In the genomic region with DNA sequence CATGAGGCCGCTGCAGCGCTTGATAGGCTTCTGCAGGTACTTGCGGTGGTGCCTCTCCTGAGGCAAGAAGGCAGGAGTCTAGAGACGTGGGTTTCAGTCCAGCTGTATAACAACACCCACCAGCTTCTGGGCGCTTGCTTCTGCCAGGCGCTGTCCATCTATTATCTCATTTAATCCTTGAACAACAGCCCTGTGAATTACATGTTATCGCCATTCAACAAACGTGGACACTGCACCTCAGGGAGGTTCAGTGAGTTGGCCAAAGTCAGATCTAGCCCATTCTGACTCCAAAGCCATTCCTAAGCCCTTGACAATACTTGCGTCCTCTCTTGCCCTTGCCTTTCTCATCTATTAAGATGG, we compare ENCODE assay signal across 8 cellular contexts. TPM values are rescaled to one million over a fixed set of nuclear protein-coding genes. Genes with fewer than 3 reads are reported as not detected.
DNase-seq lines count a peak whose midpoint lies in the region; ATAC-seq and TF ChIP-seq lines count a peak whose summit lies in the region.

No MANE protein-coding gene starts in this region.

- no peaks in the 10 kb centered on the region for H3K9me3 Mint-ChIP-seq in natural killer cell

- H3K4me1 Mint-ChIP-seq in natural killer cell = no peaks in the 10 kb centered on the region

- H3K27ac ChIP-seq in heart left ventricle = no peak overlapping the region
- H3K27ac ChIP-seq in coronary artery = peak overlapping the region; percentile 67 to 74
- H3K27ac ChIP-seq in uterus = no peak overlapping the region
- peak overlapping the region in 1 of 5 donors; percentile 69 for H3K27ac ChIP-seq in adrenal gland

- no peak for ATAC-seq in heart left ventricle
- ATAC-seq in Right ventricle myocardium inferior = no peak
- ATAC-seq in natural killer cell = no peak
- ATAC-seq in HG03139 (IDR thresholded peaks at IDR 0.05; ENCODE audit: unreplicated experiment) = no peak
- no peak for ATAC-seq in GM19452 (IDR thresholded peaks at IDR 0.05; ENCODE audit: unreplicated experiment)

- H3K9me3 ChIP-seq in heart left ventricle (no peaks in the 10 kb centered on the region), uterus (no peaks in the 10 kb centered on the region), adrenal gland (replicated peaks in 1 of 3) (no peaks in the 10 kb centered on the region)

- H3K4me3 Mint-ChIP-seq in natural killer cell = peak overlapping the region; percentile 57

- TF ChIP-seq CTCF in heart left ventricle (IDR thresholded peaks at IDR 0.05) (no peak), coronary artery (IDR thresholded peaks at IDR 0.05) (no peak), natural killer cell (IDR thresholded peaks at IDR 0.05) (no peak), uterus (IDR thresholded peaks at IDR 0.05) (no peak), adrenal gland (IDR thresholded peaks at IDR 0.05) (no peak)

- no peak for TF ChIP-seq POLR2A in heart left ventricle (IDR thresholded peaks at IDR 0.05)
- no peak for TF ChIP-seq POLR2A in uterus (IDR thresholded peaks at IDR 0.05)
- no peak for TF ChIP-seq POLR2A in adrenal gland (IDR thresholded peaks at IDR 0.05)

- WGBS in heart left ventricle, 4 donors = 45 to 59% (median 47%) methylated on average over 9 of the region's 9 CpGs
- WGBS in adrenal gland, 4 donors = 36 to 49% (median 46%) methylated on average over 8 to 9 of the region's 9 CpGs

- DNase-seq in heart left ventricle (no peak), Right ventricle myocardium inferior (ENCODE audit: missing footprints) (no peak), coronary artery (ENCODE audit: low spot score) (no peak), natural killer cell (no peak), uterus (no peak), adrenal gland (no peak)

- H3K27ac Mint-ChIP-seq in natural killer cell = no peak overlapping the region

- H3K4me1 ChIP-seq in heart left ventricle (peaks cover 0 to 16% (median 3%) of the 10 kb centered on the region in 12 donors), uterus (peaks cover 0 to 7% of the 10 kb centered on the region in 2 donors), adrenal gland (replicated peaks in 1 of 2) (no peaks in the 10 kb centered on the region)

- peaks cover 6 to 65% (median 26%) of the 10 kb centered on the region in 9 donors for H3K27me3 ChIP-seq in heart left ventricle
- H3K27me3 ChIP-seq in uterus = no peaks in the 10 kb centered on the region
- peaks cover 18% of the 10 kb centered on the region for H3K27me3 ChIP-seq in adrenal gland

- H3K27me3 Mint-ChIP-seq in natural killer cell (ENCODE audit: low read depth in 2 of 2) = peaks cover 47 to 77% of the 10 kb centered on the region in 2 donors

- H3K36me3 ChIP-seq in heart left ventricle (no peaks in the 10 kb centered on the region), uterus (no peaks in the 10 kb centered on the region), adrenal gland (replicated peaks in 1 of 2) (no peaks in the 10 kb centered on the region)

- H3K4me3 ChIP-seq in heart left ventricle (peak overlapping the region in 10 of 12 donors; percentile 46 to 73 (median 58)), coronary artery (peak overlapping the region; percentile 73), uterus (peak overlapping the region; percentile 41 to 64), adrenal gland (peak overlapping the region in 1 of 4 donors; percentile 78)

- intact Hi-C loops in heart left ventricle (cut with DNase I) = no loop called here
- intact Hi-C loops in Right ventricle myocardium inferior (cut with DNase I) = no loop called here
- intact Hi-C loops in natural killer cell (cut with micrococcal nuclease) = no loop called here
- intact Hi-C loops in uterus (cut with DNase I; ENCODE audit: low total_unique reads) = no loop called here
- intact Hi-C loops in adrenal gland (cut with DNase I) = no loop called here

- peaks cover 7% of the 10 kb centered on the region for H3K36me3 Mint-ChIP-seq in natural killer cell

RNA-seq across cellular contexts. Expression of gene FAM181B, which starts 0.4 kb away (rescaled TPM):
- total RNA-seq in heart left ventricle (under 1 TPM in 6 of 9 donors, not detected in 3; 0.07 to 0.35 (median 0.14) TPM), Right ventricle myocardium inferior (0.08 TPM), natural killer cell (not detected), uterus (1 to 10 TPM in 1 of 4 donors, under 1 TPM in 2, not detected in 1; 0.26 to 5.7 (median 0.91) TPM), adrenal gland (1 to 10 TPM in 2 of 8 donors, under 1 TPM in 4, not detected in 2; 0.04 to 2.3 (median 0.49) TPM)
- polyA plus RNA-seq in heart left ventricle (under 1 TPM; 0.06 to 0.11 TPM), adrenal gland (1 to 10 TPM in 2 of 3 donors, under 1 TPM in 1; 0.42 to 3.2 (median 1.4) TPM)

Comparison
In these comparisons a context has a peak if more than half of its experiments do, and no peak if none do; other contexts are left out.
1. H3K27ac ChIP-seq: peak in coronary artery (2 of 2); none in heart left ventricle (0 of 12) and uterus (0 of 2).